Comparison of ENCODE assay signal across 8 cellular contexts in the genomic region with DNA sequence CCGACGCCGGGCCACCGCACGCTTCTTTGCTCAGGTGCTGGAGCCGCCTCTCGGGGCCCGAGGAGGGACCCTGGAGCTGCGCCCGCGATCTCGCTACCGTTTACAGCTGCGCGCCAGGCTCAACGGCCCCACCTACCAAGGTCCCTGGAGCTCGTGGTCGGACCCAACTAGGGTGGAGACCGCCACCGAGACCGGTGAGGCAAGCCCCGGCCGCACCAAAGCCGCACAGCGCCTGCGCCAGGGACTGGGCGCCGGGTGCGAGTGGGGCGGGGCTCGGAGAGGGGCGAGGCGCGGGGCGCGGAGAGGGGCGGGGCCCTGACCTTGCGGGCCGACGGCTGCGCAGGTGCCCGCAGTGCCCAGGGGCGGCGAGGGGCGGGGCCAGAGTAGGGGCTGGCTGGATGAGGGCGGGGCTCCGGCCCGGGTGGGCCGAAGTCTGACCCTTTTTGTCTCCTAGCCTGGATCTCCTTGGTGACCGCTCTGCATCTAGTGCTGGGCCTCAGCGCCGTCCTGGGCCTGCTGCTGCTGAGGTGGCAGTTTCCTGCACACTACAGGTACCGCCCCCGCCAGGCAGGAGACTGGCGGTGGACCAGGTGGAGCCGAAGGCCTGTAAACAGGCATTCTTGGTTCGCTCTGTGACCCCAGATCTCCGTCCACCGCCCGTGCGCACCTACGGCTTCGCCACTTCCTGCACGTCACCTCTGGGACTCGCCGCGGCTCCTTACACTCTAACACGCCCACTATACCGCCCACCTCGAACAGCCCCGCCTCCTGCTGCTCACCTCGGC. TPM values are rescaled to one million over a fixed set of nuclear protein-coding genes. Genes with fewer than 3 reads are reported as not detected.
A peak's percentile ranks its signal among the peaks of the same experiment; 100 is the strongest.
DNase-seq lines count a peak whose midpoint lies in the region; ATAC-seq lines count a peak whose summit lies in the region.

No MANE protein-coding gene starts in this region.

- peak overlapping the region; percentile 79 for H3K4me2 ChIP-seq in GM23248 (ENCODE audit: unreplicated experiment)

- H3K4me1 ChIP-seq in GM23248 (ENCODE audit: insufficient read depth): peaks cover 11% of the 10 kb centered on the region; the same call in 1 of the 2 replicates
- H3K4me1 ChIP-seq in effector memory CD4-positive, alpha-beta T cell (ENCODE audit: control insufficient read depth, insufficient read depth, low read length, poor library complexity, severe bottlenecking): no peaks in the 10 kb centered on the region

- no peaks in the 10 kb centered on the region for H4K20me1 ChIP-seq in GM23248 (ENCODE audit: insufficient read depth)

- WGBS in GM23248 (ENCODE audit: low coverage in 1 of 2, low lambda C conversion rate in 2 of 2, missing lambda C conversion rate in 2 of 2), 2 experiments: 9 to 18% methylated on average over 36 to 55 of the region's 72 CpGs

- H2AFZ ChIP-seq in GM23248: peak overlapping the region; percentile 78

- H3K27ac ChIP-seq in GM23248: no peak overlapping the region
- peak overlapping the region; percentile 62 for H3K27ac ChIP-seq in effector memory CD4-positive, alpha-beta T cell (ENCODE audit: insufficient read depth, low read length, poor library complexity, severe bottlenecking)

- no peaks in the 10 kb centered on the region for H3K27me3 ChIP-seq in GM23248 (replicated peaks; ENCODE audit: insufficient read depth)
- H3K27me3 ChIP-seq in effector memory CD4-positive, alpha-beta T cell (replicated peaks; ENCODE audit: control insufficient read depth, insufficient read depth, low read length, poor library complexity, severe bottlenecking): no peaks in the 10 kb centered on the region

- no peak for ATAC-seq in HG03280 (IDR thresholded peaks at IDR 0.05; ENCODE audit: unreplicated experiment)

- no peaks in the 10 kb centered on the region for H3K79me2 ChIP-seq in GM23248 (ENCODE audit: insufficient read depth)

- H3K36me3 ChIP-seq in GM23248 (ENCODE audit: low read depth): no peaks in the 10 kb centered on the region
- no peaks in the 10 kb centered on the region for H3K36me3 ChIP-seq in effector memory CD4-positive, alpha-beta T cell (ENCODE audit: control insufficient read depth, insufficient read depth, low read length)

- DNase-seq in AG20443 (ENCODE audit: low spot score) (peak; percentile 87), GM23248 (peak; percentile 54), NCI-H2196 (lab: John Stamatoyannopoulos, UW; ENCODE audit: unreplicated experiment) (peak; percentile 96), lung microvascular endothelial cell (ENCODE audit: low read depth in 2 of 2) (peak; percentile 47 to 65)
- DNase-seq in activated CD4-positive, alpha-beta T cell treated with anti-CD3 and anti-CD28 coated beads, Interleukin-2, amount 50 U/mL, for 48 hours: peak; percentile 58 to 59
- DNase-seq in effector memory CD4-positive, alpha-beta T cell: peak; percentile 39 to 73 (median 48)
- DNase-seq in stimulated activated CD8-positive, alpha-beta memory T cell treated with anti-CD3 and anti-CD28 coated beads, Interleukin-4, amount 100 ng/mL, for 48 hours: peak; percentile 53

- in situ Hi-C loops in GM23248 (cut with MboI): no loop called here

- H3K9me3 ChIP-seq in GM23248 (ENCODE audit: low read depth): no peaks in the 10 kb centered on the region
- no peaks in the 10 kb centered on the region for H3K9me3 ChIP-seq in effector memory CD4-positive, alpha-beta T cell (ENCODE audit: control insufficient read depth, low read length)

- H3K4me3 ChIP-seq in GM23248: peak overlapping the region; percentile 69
- peak overlapping the region; percentile 42 for H3K4me3 ChIP-seq in effector memory CD4-positive, alpha-beta T cell (ENCODE audit: insufficient read depth, low read depth, low read length, poor library complexity, severe bottlenecking)

- H3K9ac ChIP-seq in GM23248: peak overlapping the region; percentile 42

- H3K9me2 ChIP-seq in GM23248 (ENCODE audit: insufficient read depth): no peaks in the 10 kb centered on the region

- H3F3A ChIP-seq in GM23248 (ENCODE audit: insufficient read depth): peaks cover 16% of the 10 kb centered on the region

RNA-seq across cellular contexts. Expression of a gene that starts 9.8 kb away (rescaled TPM):
- 50.2 and 50.9 TPM in 2 replicates for total RNA-seq in GM23248 (2014; rRNA removed; shearing (Covaris generic))
- 48.9 and 55.8 TPM in 2 replicates for polyA plus RNA-seq in GM23248 (2016; fragmentation: Nextera tagmentation; extraction: Ambion mirVana)
- 6.9 and 27.5 TPM in 2 replicates for total RNA-seq in lung microvascular endothelial cell

RNA-seq across cellular contexts. Expression of a gene that starts 11.4 kb away (rescaled TPM):
- total RNA-seq in GM23248 (2014; rRNA removed; shearing (Covaris generic)): not detected in 2 replicates
- polyA plus RNA-seq in GM23248 (2016; fragmentation: Nextera tagmentation; extraction: Ambion mirVana): not detected in 2 replicates
- total RNA-seq in lung microvascular endothelial cell: under 0.01 TPM in 1 of 2 replicates, not detected in the other

RNA-seq across cellular contexts. Expression of a gene that starts 18.8 kb away (rescaled TPM):
- 106 and 107 TPM in 2 replicates for total RNA-seq in GM23248 (2014; rRNA removed; shearing (Covaris generic))
- polyA plus RNA-seq in GM23248 (2016; fragmentation: Nextera tagmentation; extraction: Ambion mirVana): 152 and 155 TPM in 2 replicates
- 58.4 and 71.6 TPM in 2 replicates for total RNA-seq in lung microvascular endothelial cell

RNA-seq across cellular contexts. Expression of a gene that starts 40.6 kb away (rescaled TPM):
- total RNA-seq in GM23248 (2014; rRNA removed; shearing (Covaris generic)): 51.1 and 53.5 TPM in 2 replicates
- polyA plus RNA-seq in GM23248 (2016; fragmentation: Nextera tagmentation; extraction: Ambion mirVana): 78.3 and 80.6 TPM in 2 replicates
- total RNA-seq in lung microvascular endothelial cell: 29.4 and 34.9 TPM in 2 replicates

RNA-seq across cellular contexts. Expression of a gene that starts 40.7 kb away (rescaled TPM):
- total RNA-seq in GM23248 (2014; rRNA removed; shearing (Covaris generic)): 12.6 and 23.8 TPM in 2 replicates
- 5.6 and 6.4 TPM in 2 replicates for polyA plus RNA-seq in GM23248 (2016; fragmentation: Nextera tagmentation; extraction: Ambion mirVana)
- total RNA-seq in lung microvascular endothelial cell: 7.6 and 13.7 TPM in 2 replicates
